In genomic region chr5:81631124-81631523, GRCh38 we compare ENCODE assay signal across 1 cellular context.
TF ChIP-seq lines count a peak whose summit lies in the region.

No MANE protein-coding gene starts in this region.

TF ChIP-seq in GM12878, 131 proteins besides CTCF, POLR2A, EP300 and RAD21 (continued from another document):
- TF ChIP-seq BCL3 (IDR thresholded peaks at IDR 0.05; ENCODE audit: borderline replicate concordance, insufficient read depth, low read depth, low read length, poor library complexity, severe bottlenecking) (no peak), CBFB (IDR thresholded peaks at IDR 0.05; ENCODE audit: low read depth) (peak; percentile 86), SMARCA5 (IDR thresholded peaks at IDR 0.05) (no peak), TBL1XR1 (IDR thresholded peaks at IDR 0.05; ENCODE audit: low read depth, low read length) (no peak), POLR2AphosphoS5 (IDR thresholded peaks at IDR 0.05; ENCODE audit: low read length) (no peak), CREM (IDR thresholded peaks at IDR 0.05; ENCODE audit: low read depth) (0 out of 2 replicates have a peak, but pooled peaks have one; percentile 42), CBX3 (IDR thresholded peaks at IDR 0.05; ENCODE audit: borderline replicate concordance, low read depth) (no peak), REST (IDR thresholded peaks at IDR 0.05; ENCODE audit: low read depth, low read length) (no peak), NR2C2 (IDR thresholded peaks at IDR 0.05; ENCODE audit: borderline replicate concordance, control insufficient read depth, insufficient read length, low read depth) (no peak), ZSCAN29 (IDR thresholded peaks at IDR 0.05) (no peak), CUX1 (IDR thresholded peaks at IDR 0.05; ENCODE audit: insufficient replicate concordance, low read depth, low read length) (no peak), KLF5 (IDR thresholded peaks at IDR 0.05; ENCODE audit: partially characterized antibody) (no peak), RELA (IDR thresholded peaks at IDR 0.05; ENCODE audit: borderline replicate concordance, partially characterized antibody) (no peak), KAT2A (conservative IDR thresholded peaks at IDR 0.05; ENCODE audit: control insufficient read depth, low read depth, low read length) (no peak), JUND (IDR thresholded peaks at IDR 0.05; ENCODE audit: low read depth, low read length) (no peak), E4F1 (IDR thresholded peaks at IDR 0.05; ENCODE audit: borderline replicate concordance, partially characterized antibody) (no peak), RFX5 (IDR thresholded peaks at IDR 0.05; ENCODE audit: low read depth, low read length) (no peak), ZNF24 (IDR thresholded peaks at IDR 0.05) (no peak), JUNB (IDR thresholded peaks at IDR 0.05) (no peak), WRNIP1 (IDR thresholded peaks at IDR 0.05; ENCODE audit: borderline replicate concordance, low read depth, low read length) (no peak), MXI1 (IDR thresholded peaks at IDR 0.05; ENCODE audit: low read depth, low read length) (no peak), SUZ12 (IDR thresholded peaks at IDR 0.05; ENCODE audit: unreplicated experiment) (no peak), HDGF (IDR thresholded peaks at IDR 0.05) (no peak), NR2F1 (conservative IDR thresholded peaks at IDR 0.05) (no peak), ZBTB4 (CRISPR knock-in tag; IDR thresholded peaks at IDR 0.05) (no peak), NR2C1 (IDR thresholded peaks at IDR 0.05) (no peak)
- TF ChIP-seq, protein P1, sequence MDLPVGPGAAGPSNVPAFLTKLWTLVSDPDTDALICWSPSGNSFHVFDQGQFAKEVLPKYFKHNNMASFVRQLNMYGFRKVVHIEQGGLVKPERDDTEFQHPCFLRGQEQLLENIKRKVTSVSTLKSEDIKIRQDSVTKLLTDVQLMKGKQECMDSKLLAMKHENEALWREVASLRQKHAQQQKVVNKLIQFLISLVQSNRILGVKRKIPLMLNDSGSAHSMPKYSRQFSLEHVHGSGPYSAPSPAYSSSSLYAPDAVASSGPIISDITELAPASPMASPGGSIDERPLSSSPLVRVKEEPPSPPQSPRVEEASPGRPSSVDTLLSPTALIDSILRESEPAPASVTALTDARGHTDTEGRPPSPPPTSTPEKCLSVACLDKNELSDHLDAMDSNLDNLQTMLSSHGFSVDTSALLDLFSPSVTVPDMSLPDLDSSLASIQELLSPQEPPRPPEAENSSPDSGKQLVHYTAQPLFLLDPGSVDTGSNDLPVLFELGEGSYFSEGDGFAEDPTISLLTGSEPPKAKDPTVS (IDR thresholded peaks at IDR 0.05; ENCODE audit: low read depth, low read length): no peak
- TF ChIP-seq, protein P2, sequence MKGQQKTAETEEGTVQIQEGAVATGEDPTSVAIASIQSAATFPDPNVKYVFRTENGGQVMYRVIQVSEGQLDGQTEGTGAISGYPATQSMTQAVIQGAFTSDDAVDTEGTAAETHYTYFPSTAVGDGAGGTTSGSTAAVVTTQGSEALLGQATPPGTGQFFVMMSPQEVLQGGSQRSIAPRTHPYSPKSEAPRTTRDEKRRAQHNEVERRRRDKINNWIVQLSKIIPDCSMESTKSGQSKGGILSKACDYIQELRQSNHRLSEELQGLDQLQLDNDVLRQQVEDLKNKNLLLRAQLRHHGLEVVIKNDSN (IDR thresholded peaks at IDR 0.05; ENCODE audit: borderline replicate concordance, extremely low read length, insufficient read depth, low read depth, low read length): no peak
- TF ChIP-seq, protein P3, sequence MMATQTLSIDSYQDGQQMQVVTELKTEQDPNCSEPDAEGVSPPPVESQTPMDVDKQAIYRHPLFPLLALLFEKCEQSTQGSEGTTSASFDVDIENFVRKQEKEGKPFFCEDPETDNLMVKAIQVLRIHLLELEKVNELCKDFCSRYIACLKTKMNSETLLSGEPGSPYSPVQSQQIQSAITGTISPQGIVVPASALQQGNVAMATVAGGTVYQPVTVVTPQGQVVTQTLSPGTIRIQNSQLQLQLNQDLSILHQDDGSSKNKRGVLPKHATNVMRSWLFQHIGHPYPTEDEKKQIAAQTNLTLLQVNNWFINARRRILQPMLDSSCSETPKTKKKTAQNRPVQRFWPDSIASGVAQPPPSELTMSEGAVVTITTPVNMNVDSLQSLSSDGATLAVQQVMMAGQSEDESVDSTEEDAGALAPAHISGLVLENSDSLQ (IDR thresholded peaks at IDR 0.05): no peak
- TF ChIP-seq, protein P4, sequence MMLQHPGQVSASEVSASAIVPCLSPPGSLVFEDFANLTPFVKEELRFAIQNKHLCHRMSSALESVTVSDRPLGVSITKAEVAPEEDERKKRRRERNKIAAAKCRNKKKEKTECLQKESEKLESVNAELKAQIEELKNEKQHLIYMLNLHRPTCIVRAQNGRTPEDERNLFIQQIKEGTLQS (IDR thresholded peaks at IDR 0.05; ENCODE audit: borderline replicate concordance, extremely low read depth, low read depth, low read length): no peak
